In genomic region chr4:184000457-184001395, GRCh38 we compare ENCODE assay signal across 17 cellular contexts.
DNase-seq lines count a peak whose midpoint lies in the region; ATAC-seq and TF ChIP-seq lines count a peak whose summit lies in the region.
"Had no signal": no experiment of that assay in that cellular context is flagged by ENCODE, and none has a peak within 500 bp of the region (broad histone marks: within the 10 kb centered on the region; RNA-seq: fewer than 3 reads in every experiment).

No MANE protein-coding gene starts in this region.

- TF ChIP-seq CTCF in Calu3 (IDR thresholded peaks at IDR 0.05; ENCODE audit: unreplicated experiment) (no peak), mesothelial cell of epicardium (IDR thresholded peaks at IDR 0.05; ENCODE audit: unreplicated experiment) (no peak), suprapubic skin (IDR thresholded peaks at IDR 0.05) (no peak), body of pancreas (IDR thresholded peaks at IDR 0.05) (no peak)

- H3K4me3 ChIP-seq in suprapubic skin (no peak overlapping the region), body of pancreas (no peak overlapping the region)
- H3K4me3 ChIP-seq: A549, GM23248 had no signal

- peak; percentile 52 for ATAC-seq in esophagus mucosa
- no peak for ATAC-seq in body of pancreas
- ATAC-seq: A549 had no signal

- TF ChIP-seq POLR2A in suprapubic skin (IDR thresholded peaks at IDR 0.05) (no peak), body of pancreas (IDR thresholded peaks at IDR 0.05) (no peak)

- no peak for TF ChIP-seq EP300 in Ishikawa (IDR thresholded peaks at IDR 0.05; ENCODE audit: borderline replicate concordance)
- TF ChIP-seq EP300 in suprapubic skin (IDR thresholded peaks at IDR 0.05) = no peak

- H3K27me3 Mint-ChIP-seq in Calu3 (ENCODE audit: unreplicated experiment) (no peaks in the 10 kb centered on the region), mesothelial cell of epicardium (ENCODE audit: low read depth) (no peaks in the 10 kb centered on the region)

- DNase-seq in Calu3 (peak; percentile 30), mesothelial cell of epicardium (ENCODE audit: low spot score in 2 of 2, unreplicated experiment in 2 of 2) (no peak), cortex of kidney (lab: John Stamatoyannopoulos, UW) (no peak), suprapubic skin (ENCODE audit: low spot score in 2 of 2) (no peak), body of pancreas (no peak), RPMI8226 (no peak)
- DNase-seq: DMS 273 treated with DMSO at 0.1 percent for 48 hours, GM23248, HFFc6, NCI-H1105 treated with DMSO at 0.1 percent for 48 hours, NCI-H1694 treated with DMSO at 0.1 percent for 48 hours, NCI-H526 treated with DMSO at 0.1 percent for 48 hours, SIG-M5 had no signal

- no TSS peak for BruUV-seq in Calu3 (replicated peaks; lab: Mats Ljungman, UMichigan)

- H3K4me1 Mint-ChIP-seq in Calu3 (ENCODE audit: low read depth, unreplicated experiment) (peaks cover 15% of the 10 kb centered on the region), mesothelial cell of epicardium (peaks cover 29% of the 10 kb centered on the region)

- WGBS in suprapubic skin = 81% methylated on average over 26 of the region's 26 CpGs
- 92 to 95% methylated on average over 26 of the region's 26 CpGs for WGBS in body of pancreas, 2 donors

- H3K36me3 ChIP-seq in suprapubic skin (no peaks in the 10 kb centered on the region), body of pancreas (replicated peaks in 1 of 2; ENCODE audit: insufficient read depth in 1 of 2, low read depth in 2 of 2) (no peaks in the 10 kb centered on the region)

- intact Hi-C loops in Calu3 (cut with micrococcal nuclease; ENCODE audit: unreplicated experiment) = no loop called here
- intact Hi-C loops in body of pancreas (cut with DNase I) = no loop called here

- H3K4me1 ChIP-seq in suprapubic skin (no peaks in the 10 kb centered on the region), body of pancreas (no peaks in the 10 kb centered on the region)
- H3K4me1 ChIP-seq: A549 had no signal

- H3K4me3 Mint-ChIP-seq in Calu3 (ENCODE audit: low read depth, unreplicated experiment) = peak overlapping the region; percentile 68
- no peak overlapping the region for H3K4me3 Mint-ChIP-seq in mesothelial cell of epicardium
- H3K4me3 Mint-ChIP-seq: HFFc6 had no signal

- H3K27ac ChIP-seq in suprapubic skin (no peak overlapping the region), body of pancreas (no peak overlapping the region)
- H3K27ac ChIP-seq: A549, C4-2B, GM23248 had no signal

- H3K36me3 Mint-ChIP-seq in Calu3 (ENCODE audit: insufficient read depth, unreplicated experiment) = no peaks in the 10 kb centered on the region
- peaks cover 48% of the 10 kb centered on the region for H3K36me3 Mint-ChIP-seq in mesothelial cell of epicardium

- CTCF ChIA-PET in Calu3 (lab: Charles Lee) = interaction anchor here (0.6 kb wide), 1 partner anchor 145 kb away, joined by 3 read pairs; no protein-coding TSS in a partner anchor

- H3K9me3 ChIP-seq in suprapubic skin (no peaks in the 10 kb centered on the region), body of pancreas (no peaks in the 10 kb centered on the region)
- H3K9me3 ChIP-seq: A549 had no signal

- H3K9me3 Mint-ChIP-seq in Calu3 (ENCODE audit: low read depth, unreplicated experiment) (no peaks in the 10 kb centered on the region), mesothelial cell of epicardium (no peaks in the 10 kb centered on the region)

- H3K27ac Mint-ChIP-seq in Calu3 (ENCODE audit: unreplicated experiment) = peak overlapping the region; percentile 18
- H3K27ac Mint-ChIP-seq in mesothelial cell of epicardium = peak overlapping the region; percentile 44
- H3K27ac Mint-ChIP-seq: HFFc6 had no signal

- TF ChIP-seq RAD21 in Ishikawa (IDR thresholded peaks at IDR 0.05; ENCODE audit: low read depth) = no peak

- H3K27me3 ChIP-seq in suprapubic skin = no peaks in the 10 kb centered on the region
- no peaks in the 10 kb centered on the region for H3K27me3 ChIP-seq in body of pancreas

TF ChIP-seq in Ishikawa, 13 proteins besides CTCF, POLR2A, EP300 and RAD21:
- TF ChIP-seq TEAD4 (IDR thresholded peaks at IDR 0.05) (0 out of 2 replicates have a peak, but pooled peaks have one; percentile 27), TCF12 (IDR thresholded peaks at IDR 0.05; ENCODE audit: low read depth) (no peak)
TF ChIP-seq in Ishikawa: peak in this region for 1.
